In the genomic region with DNA sequence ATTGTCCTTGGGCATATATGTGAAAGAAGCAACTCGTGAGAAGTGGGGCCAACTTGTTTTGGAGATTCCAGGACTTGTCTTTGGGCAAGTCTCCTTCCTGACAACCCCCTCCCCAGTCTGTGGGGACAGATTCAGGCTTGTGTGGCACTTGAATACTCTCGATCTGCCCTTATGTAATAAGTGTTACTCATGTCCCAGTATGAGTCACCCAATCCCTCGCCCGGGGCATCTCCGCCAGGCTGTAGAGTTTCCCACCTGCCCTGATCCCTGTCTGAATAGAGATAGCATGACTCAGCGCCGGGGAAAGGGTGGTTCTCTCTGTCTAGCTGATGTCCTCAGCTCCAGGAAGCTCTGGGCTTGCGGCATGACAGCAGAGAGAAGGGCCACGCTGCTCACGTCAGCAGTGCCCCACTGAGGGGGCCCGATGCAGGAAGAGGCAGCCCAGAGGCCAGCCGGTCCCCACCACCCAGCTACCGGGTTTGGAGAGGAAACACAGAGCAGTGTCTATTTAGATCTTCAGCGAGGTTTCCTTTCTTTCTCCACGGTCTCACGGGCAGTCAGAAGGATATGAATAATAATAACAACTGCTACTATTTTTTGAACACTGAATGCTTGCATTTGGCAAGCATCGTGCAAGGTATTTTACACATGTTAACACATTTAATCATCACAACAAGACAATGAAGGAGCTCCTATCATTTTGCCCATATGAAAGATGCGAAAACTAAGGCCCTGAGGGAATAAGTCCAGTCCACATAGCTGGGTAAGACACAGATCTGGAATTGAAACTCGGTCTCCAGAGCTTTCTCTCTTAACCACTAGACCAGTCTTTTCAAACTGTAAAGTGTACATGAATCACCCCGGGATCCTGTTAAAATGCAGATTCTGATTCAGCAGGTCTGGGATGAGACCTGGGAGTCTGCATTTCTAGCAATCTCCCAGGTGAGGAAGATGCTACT, we compare ENCODE assay signal across 1 cellular context.
TF ChIP-seq lines count a peak whose summit lies in the region.

No MANE protein-coding gene starts in this region.

TF ChIP-seq in HEK293, 187 proteins besides CTCF, POLR2A, EP300 and RAD21 (continued from another document and continues in another):
- TF ChIP-seq, protein P1, sequence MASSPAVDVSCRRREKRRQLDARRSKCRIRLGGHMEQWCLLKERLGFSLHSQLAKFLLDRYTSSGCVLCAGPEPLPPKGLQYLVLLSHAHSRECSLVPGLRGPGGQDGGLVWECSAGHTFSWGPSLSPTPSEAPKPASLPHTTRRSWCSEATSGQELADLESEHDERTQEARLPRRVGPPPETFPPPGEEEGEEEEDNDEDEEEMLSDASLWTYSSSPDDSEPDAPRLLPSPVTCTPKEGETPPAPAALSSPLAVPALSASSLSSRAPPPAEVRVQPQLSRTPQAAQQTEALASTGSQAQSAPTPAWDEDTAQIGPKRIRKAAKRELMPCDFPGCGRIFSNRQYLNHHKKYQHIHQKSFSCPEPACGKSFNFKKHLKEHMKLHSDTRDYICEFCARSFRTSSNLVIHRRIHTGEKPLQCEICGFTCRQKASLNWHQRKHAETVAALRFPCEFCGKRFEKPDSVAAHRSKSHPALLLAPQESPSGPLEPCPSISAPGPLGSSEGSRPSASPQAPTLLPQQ (tag by site-specific recombination; IDR thresholded peaks at IDR 0.05), result peak; percentile 83
- TF ChIP-seq, protein P2, sequence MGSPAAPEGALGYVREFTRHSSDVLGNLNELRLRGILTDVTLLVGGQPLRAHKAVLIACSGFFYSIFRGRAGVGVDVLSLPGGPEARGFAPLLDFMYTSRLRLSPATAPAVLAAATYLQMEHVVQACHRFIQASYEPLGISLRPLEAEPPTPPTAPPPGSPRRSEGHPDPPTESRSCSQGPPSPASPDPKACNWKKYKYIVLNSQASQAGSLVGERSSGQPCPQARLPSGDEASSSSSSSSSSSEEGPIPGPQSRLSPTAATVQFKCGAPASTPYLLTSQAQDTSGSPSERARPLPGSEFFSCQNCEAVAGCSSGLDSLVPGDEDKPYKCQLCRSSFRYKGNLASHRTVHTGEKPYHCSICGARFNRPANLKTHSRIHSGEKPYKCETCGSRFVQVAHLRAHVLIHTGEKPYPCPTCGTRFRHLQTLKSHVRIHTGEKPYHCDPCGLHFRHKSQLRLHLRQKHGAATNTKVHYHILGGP (tag by site-specific recombination; IDR thresholded peaks at IDR 0.05), result no peak
- no peak for TF ChIP-seq ZXDB (tag by site-specific recombination; IDR thresholded peaks at IDR 0.05)
- TF ChIP-seq ZBTB48 (tag by site-specific recombination; IDR thresholded peaks at IDR 0.05), result peak; percentile 83
- no peak for TF ChIP-seq ZNF530 (tag by site-specific recombination; IDR thresholded peaks at IDR 0.05; ENCODE audit: low read depth)
- TF ChIP-seq, protein P3, sequence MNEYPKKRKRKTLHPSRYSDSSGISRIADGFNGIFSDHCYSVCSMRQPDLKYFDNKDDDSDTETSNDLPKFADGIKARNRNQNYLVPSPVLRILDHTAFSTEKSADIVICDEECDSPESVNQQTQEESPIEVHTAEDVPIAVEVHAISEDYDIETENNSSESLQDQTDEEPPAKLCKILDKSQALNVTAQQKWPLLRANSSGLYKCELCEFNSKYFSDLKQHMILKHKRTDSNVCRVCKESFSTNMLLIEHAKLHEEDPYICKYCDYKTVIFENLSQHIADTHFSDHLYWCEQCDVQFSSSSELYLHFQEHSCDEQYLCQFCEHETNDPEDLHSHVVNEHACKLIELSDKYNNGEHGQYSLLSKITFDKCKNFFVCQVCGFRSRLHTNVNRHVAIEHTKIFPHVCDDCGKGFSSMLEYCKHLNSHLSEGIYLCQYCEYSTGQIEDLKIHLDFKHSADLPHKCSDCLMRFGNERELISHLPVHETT (tag by site-specific recombination; IDR thresholded peaks at IDR 0.05), result peak; percentile 62; the same call in 1 of the 2 replicates
- TF ChIP-seq, protein P4, sequence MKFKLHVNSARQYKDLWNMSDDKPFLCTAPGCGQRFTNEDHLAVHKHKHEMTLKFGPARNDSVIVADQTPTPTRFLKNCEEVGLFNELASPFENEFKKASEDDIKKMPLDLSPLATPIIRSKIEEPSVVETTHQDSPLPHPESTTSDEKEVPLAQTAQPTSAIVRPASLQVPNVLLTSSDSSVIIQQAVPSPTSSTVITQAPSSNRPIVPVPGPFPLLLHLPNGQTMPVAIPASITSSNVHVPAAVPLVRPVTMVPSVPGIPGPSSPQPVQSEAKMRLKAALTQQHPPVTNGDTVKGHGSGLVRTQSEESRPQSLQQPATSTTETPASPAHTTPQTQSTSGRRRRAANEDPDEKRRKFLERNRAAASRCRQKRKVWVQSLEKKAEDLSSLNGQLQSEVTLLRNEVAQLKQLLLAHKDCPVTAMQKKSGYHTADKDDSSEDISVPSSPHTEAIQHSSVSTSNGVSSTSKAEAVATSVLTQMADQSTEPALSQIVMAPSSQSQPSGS (tag by site-specific recombination; IDR thresholded peaks at IDR 0.05; ENCODE audit: low read depth), result 0 out of 2 replicates have a peak, but pooled peaks have one; percentile 19
- no peak for TF ChIP-seq SCRT1 (tag by site-specific recombination; IDR thresholded peaks at IDR 0.05; ENCODE audit: borderline replicate concordance)
- 0 out of 2 replicates have a peak, but pooled peaks have one; percentile 21 for TF ChIP-seq GLIS1 (tag by site-specific recombination; IDR thresholded peaks at IDR 0.05)
- no peak for TF ChIP-seq ZNF211 (tag by site-specific recombination; IDR thresholded peaks at IDR 0.05; ENCODE audit: low read depth)
- TF ChIP-seq ZNF843 (tag by site-specific recombination; IDR thresholded peaks at IDR 0.05), result peak; percentile 60; the same call in 1 of the 2 replicates
- no peak for TF ChIP-seq SETDB1 (IDR thresholded peaks at IDR 0.05; ENCODE audit: insufficient read length, low read length)
- TF ChIP-seq, protein P5, sequence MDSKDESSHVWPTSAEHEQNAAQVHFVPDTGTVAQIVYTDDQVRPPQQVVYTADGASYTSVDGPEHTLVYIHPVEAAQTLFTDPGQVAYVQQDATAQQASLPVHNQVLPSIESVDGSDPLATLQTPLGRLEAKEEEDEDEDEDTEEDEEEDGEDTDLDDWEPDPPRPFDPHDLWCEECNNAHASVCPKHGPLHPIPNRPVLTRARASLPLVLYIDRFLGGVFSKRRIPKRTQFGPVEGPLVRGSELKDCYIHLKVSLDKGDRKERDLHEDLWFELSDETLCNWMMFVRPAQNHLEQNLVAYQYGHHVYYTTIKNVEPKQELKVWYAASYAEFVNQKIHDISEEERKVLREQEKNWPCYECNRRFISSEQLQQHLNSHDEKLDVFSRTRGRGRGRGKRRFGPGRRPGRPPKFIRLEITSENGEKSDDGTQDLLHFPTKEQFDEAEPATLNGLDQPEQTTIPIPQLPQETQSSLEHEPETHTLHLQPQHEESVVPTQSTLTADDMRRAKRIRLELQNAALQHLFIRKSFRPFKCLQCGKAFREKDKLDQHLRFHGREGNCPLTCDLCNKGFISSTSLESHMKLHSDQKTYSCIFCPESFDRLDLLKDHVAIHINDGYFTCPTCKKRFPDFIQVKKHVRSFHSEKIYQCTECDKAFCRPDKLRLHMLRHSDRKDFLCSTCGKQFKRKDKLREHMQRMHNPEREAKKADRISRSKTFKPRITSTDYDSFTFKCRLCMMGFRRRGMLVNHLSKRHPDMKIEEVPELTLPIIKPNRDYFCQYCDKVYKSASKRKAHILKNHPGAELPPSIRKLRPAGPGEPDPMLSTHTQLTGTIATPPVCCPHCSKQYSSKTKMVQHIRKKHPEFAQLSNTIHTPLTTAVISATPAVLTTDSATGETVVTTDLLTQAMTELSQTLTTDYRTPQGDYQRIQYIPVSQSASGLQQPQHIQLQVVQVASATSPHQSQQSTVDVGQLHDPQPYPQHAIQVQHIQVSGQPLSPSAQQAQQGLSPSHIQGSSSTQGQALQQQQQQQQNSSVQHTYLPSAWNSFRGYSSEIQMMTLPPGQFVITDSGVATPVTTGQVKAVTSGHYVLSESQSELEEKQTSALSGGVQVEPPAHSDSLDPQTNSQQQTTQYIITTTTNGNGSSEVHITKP (tag by site-specific recombination; IDR thresholded peaks at IDR 0.05), result peak; percentile 44; the same call in 1 of the 2 replicates
- TF ChIP-seq ZNF341 (tag by site-specific recombination; IDR thresholded peaks at IDR 0.05; ENCODE audit: low read depth), result no peak
- TF ChIP-seq ZNF394 (tag by site-specific recombination; IDR thresholded peaks at IDR 0.05; ENCODE audit: borderline replicate concordance), result peak; percentile 48; the same call in 1 of the 2 replicates
- TF ChIP-seq HOXA7 (CRISPR knock-in tag; IDR thresholded peaks at IDR 0.05; ENCODE audit: borderline replicate concordance), result no peak
- TF ChIP-seq, protein P6, sequence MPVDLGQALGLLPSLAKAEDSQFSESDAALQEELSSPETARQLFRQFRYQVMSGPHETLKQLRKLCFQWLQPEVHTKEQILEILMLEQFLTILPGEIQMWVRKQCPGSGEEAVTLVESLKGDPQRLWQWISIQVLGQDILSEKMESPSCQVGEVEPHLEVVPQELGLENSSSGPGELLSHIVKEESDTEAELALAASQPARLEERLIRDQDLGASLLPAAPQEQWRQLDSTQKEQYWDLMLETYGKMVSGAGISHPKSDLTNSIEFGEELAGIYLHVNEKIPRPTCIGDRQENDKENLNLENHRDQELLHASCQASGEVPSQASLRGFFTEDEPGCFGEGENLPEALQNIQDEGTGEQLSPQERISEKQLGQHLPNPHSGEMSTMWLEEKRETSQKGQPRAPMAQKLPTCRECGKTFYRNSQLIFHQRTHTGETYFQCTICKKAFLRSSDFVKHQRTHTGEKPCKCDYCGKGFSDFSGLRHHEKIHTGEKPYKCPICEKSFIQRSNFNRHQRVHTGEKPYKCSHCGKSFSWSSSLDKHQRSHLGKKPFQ (tag by site-specific recombination; IDR thresholded peaks at IDR 0.05), result no peak
- no peak for TF ChIP-seq ZFP69B (tag by site-specific recombination; IDR thresholded peaks at IDR 0.05)
- TF ChIP-seq ZNF670 (tag by site-specific recombination; IDR thresholded peaks at IDR 0.05; ENCODE audit: low read depth), result no peak
- TF ChIP-seq ZNF558 (tag by site-specific recombination; IDR thresholded peaks at IDR 0.05), result peak; percentile 49; the same call in 1 of the 2 replicates
- no peak for TF ChIP-seq ZNF112 (tag by site-specific recombination; IDR thresholded peaks at IDR 0.05)
- TF ChIP-seq, protein P7, sequence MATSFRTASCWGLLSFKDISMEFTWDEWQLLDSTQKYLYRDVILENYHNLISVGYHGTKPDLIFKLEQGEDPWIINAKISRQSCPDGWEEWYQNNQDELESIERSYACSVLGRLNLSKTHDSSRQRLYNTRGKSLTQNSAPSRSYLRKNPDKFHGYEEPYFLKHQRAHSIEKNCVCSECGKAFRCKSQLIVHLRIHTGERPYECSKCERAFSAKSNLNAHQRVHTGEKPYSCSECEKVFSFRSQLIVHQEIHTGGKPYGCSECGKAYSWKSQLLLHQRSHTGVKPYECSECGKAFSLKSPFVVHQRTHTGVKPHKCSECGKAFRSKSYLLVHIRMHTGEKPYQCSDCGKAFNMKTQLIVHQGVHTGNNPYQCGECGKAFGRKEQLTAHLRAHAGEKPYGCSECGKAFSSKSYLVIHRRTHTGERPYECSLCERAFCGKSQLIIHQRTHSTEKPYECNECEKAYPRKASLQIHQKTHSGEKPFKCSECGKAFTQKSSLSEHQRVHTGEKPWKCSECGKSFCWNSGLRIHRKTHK (tag by site-specific recombination; IDR thresholded peaks at IDR 0.05), result no peak
- peak; percentile 89 for TF ChIP-seq SP7 (tag by site-specific recombination; IDR thresholded peaks at IDR 0.05)
- no peak for TF ChIP-seq ZNF19 (tag by site-specific recombination; IDR thresholded peaks at IDR 0.05; ENCODE audit: low read depth)
- TF ChIP-seq, protein P8, sequence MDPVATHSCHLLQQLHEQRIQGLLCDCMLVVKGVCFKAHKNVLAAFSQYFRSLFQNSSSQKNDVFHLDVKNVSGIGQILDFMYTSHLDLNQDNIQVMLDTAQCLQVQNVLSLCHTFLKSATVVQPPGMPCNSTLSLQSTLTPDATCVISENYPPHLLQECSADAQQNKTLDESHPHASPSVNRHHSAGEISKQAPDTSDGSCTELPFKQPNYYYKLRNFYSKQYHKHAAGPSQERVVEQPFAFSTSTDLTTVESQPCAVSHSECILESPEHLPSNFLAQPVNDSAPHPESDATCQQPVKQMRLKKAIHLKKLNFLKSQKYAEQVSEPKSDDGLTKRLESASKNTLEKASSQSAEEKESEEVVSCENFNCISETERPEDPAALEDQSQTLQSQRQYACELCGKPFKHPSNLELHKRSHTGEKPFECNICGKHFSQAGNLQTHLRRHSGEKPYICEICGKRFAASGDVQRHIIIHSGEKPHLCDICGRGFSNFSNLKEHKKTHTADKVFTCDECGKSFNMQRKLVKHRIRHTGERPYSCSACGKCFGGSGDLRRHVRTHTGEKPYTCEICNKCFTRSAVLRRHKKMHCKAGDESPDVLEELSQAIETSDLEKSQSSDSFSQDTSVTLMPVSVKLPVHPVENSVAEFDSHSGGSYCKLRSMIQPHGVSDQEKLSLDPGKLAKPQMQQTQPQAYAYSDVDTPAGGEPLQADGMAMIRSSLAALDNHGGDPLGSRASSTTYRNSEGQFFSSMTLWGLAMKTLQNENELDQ (tag by site-specific recombination; IDR thresholded peaks at IDR 0.05; ENCODE audit: low read depth), result no peak
- TF ChIP-seq MZF1 (tag by site-specific recombination; IDR thresholded peaks at IDR 0.05; ENCODE audit: borderline replicate concordance), result peak; percentile 96
- TF ChIP-seq KLF8 (tag by site-specific recombination; IDR thresholded peaks at IDR 0.05), result peak; percentile 41; the same call in 1 of the 2 replicates
- peak; percentile 94 for TF ChIP-seq ZEB2 (tag by site-specific recombination; IDR thresholded peaks at IDR 0.05)
- TF ChIP-seq, protein P9, sequence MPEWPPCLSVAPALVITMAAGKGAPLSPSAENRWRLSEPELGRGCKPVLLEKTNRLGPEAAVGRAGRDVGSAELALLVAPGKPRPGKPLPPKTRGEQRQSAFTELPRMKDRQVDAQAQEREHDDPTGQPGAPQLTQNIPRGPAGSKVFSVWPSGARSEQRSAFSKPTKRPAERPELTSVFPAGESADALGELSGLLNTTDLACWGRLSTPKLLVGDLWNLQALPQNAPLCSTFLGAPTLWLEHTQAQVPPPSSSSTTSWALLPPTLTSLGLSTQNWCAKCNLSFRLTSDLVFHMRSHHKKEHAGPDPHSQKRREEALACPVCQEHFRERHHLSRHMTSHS (tag by site-specific recombination; IDR thresholded peaks at IDR 0.05), result no peak
- TF ChIP-seq ZIC2 (tag by site-specific recombination; IDR thresholded peaks at IDR 0.05), result peak; percentile 14; the same call in 1 of the 2 replicates
- peak; percentile 84 for TF ChIP-seq PRDM1 (tag by site-specific recombination; IDR thresholded peaks at IDR 0.05)
- TF ChIP-seq, protein P10, sequence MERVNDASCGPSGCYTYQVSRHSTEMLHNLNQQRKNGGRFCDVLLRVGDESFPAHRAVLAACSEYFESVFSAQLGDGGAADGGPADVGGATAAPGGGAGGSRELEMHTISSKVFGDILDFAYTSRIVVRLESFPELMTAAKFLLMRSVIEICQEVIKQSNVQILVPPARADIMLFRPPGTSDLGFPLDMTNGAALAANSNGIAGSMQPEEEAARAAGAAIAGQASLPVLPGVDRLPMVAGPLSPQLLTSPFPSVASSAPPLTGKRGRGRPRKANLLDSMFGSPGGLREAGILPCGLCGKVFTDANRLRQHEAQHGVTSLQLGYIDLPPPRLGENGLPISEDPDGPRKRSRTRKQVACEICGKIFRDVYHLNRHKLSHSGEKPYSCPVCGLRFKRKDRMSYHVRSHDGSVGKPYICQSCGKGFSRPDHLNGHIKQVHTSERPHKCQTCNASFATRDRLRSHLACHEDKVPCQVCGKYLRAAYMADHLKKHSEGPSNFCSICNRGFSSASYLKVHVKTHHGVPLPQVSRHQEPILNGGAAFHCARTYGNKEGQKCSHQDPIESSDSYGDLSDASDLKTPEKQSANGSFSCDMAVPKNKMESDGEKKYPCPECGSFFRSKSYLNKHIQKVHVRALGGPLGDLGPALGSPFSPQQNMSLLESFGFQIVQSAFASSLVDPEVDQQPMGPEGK (tag by site-specific recombination; IDR thresholded peaks at IDR 0.05), result peak; percentile 61
- TF ChIP-seq SCRT2 (tag by site-specific recombination; IDR thresholded peaks at IDR 0.05), result peak; percentile 20; the same call in 1 of the 2 replicates
